Comparison of ENCODE assay signal across 18 cellular contexts in the genomic region with DNA sequence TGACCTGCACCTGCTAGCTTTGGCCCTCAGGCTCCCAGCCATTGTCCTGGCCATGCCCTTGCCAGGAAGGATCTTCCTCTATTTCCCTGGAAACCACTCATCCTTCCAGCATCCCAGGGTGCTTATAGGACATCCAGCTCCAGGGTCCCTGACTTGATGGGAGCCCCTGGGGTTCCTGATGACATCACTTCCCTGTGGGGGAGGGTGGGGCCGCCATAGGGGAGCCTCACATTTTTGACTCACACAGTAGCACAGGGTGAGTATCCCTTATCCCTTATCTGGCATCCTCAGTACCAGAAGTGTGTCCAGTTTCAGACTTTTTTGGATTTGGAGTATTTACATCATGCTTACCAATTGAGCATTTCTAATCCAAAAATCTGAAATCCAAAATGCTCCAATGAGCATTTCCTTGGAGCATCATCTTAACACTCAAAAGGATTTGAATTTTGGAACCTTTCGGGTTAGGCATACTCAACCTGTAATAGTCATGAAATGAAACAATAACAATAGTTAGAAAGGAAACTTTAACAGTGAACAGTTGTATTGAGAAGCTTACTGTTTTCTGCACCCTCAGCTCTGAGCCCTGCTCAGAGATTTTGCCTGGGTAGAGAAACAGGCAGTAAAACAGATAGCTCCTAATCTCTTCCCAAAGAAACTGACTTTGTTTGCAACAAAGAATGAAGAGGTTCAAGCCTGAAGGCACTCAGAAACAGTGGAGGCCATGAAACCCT. TPM values are rescaled to one million over a fixed set of nuclear protein-coding genes. Genes with fewer than 3 reads are reported as not detected.
DNase-seq lines count a peak whose midpoint lies in the region; ATAC-seq and TF ChIP-seq lines count a peak whose summit lies in the region.
"Had no signal": no experiment of that assay in that cellular context is flagged by ENCODE, and none has a peak within 500 bp of the region (broad histone marks: within the 10 kb centered on the region; RNA-seq: fewer than 3 reads in every experiment).

No MANE protein-coding gene starts in this region.

- H3K4me3 Mint-ChIP-seq in brain (no peak overlapping the region), nephron progenitor cell (no peak overlapping the region)
- no peak overlapping the region for H3K4me3 Mint-ChIP-seq in T-helper 2 cell treated with Interferon-gamma antibody and Interleukin-4, amounts not matched to agents 5 μg/mL and 100 μg/mL, for 36 hours
- H3K4me3 Mint-ChIP-seq: B cell, nephron had no signal

- H3K4me1 Mint-ChIP-seq in brain (peaks cover 6% of the 10 kb centered on the region), nephron progenitor cell (no peaks in the 10 kb centered on the region)
- H3K4me1 Mint-ChIP-seq in T-helper 2 cell treated with Interferon-gamma antibody and Interleukin-4, amounts not matched to agents 5 μg/mL and 100 μg/mL, for 36 hours (ENCODE audit: low read depth) = peaks cover 3% of the 10 kb centered on the region
- H3K4me1 Mint-ChIP-seq: nephron had no signal

- DNase-seq in AG08396 (ENCODE audit: low spot score) (peak; percentile 3), D341Med (ENCODE audit: low spot score) (peak; percentile 14), nephron progenitor cell (no peak), NCI-H345 (lab: John Stamatoyannopoulos, UW) (no peak)
- no peak for DNase-seq in T-helper 2 cell treated with Interferon-gamma antibody and Interleukin-4, amounts not matched to agents 5 μg/mL and 100 μg/mL, for 36 hours (ENCODE audit: low spot score)
- DNase-seq: activated CD8-positive, alpha-beta memory T cell treated with anti-CD3 and anti-CD28 coated beads, Interleukin-2, amount 50 U/mL, for 4 hours; activated gamma-delta T cell treated with Interleukin-2 at 50 U/mL for 16 hours; COR-L47; kidney glomerular epithelial cell; NCI-H1436; NCI-H524 treated with DMSO at 0.1 percent for 48 hours; stimulated activated CD4-positive, alpha-beta T cell treated with anti-CD3 and anti-CD28 coated beads, Interleukin-4, amount 100 ng/mL, for 24 hours had no signal

- no peak for ATAC-seq in HG03039 (IDR thresholded peaks at IDR 0.05; ENCODE audit: unreplicated experiment)
- ATAC-seq in HG03432 (IDR thresholded peaks at IDR 0.05; ENCODE audit: unreplicated experiment) = no peak
- ATAC-seq: Right ventricle myocardium inferior had no signal

- H3K9me3 Mint-ChIP-seq in brain (peaks cover 16 to 19% (median 17%) of the 10 kb centered on the region in 5 experiments), nephron progenitor cell (peaks cover 21% of the 10 kb centered on the region)
- H3K9me3 Mint-ChIP-seq in T-helper 2 cell treated with Interferon-gamma antibody and Interleukin-4, amounts not matched to agents 5 μg/mL and 100 μg/mL, for 36 hours = peaks cover 13% of the 10 kb centered on the region

- TF ChIP-seq CTCF in brain (conservative IDR thresholded peaks at IDR 0.05) (no peak), nephron progenitor cell (IDR thresholded peaks at IDR 0.05) (no peak)

- peaks cover 56% of the 10 kb centered on the region for H3K36me3 Mint-ChIP-seq in brain
- peaks cover 68% of the 10 kb centered on the region for H3K36me3 Mint-ChIP-seq in nephron progenitor cell (ENCODE audit: low read depth)
- H3K36me3 Mint-ChIP-seq in T-helper 2 cell treated with Interferon-gamma antibody and Interleukin-4, amounts not matched to agents 5 μg/mL and 100 μg/mL, for 36 hours (ENCODE audit: low read depth) = peaks cover 46% of the 10 kb centered on the region

- H3K27ac Mint-ChIP-seq in brain (peak overlapping the region in 3 of 5 experiments; percentile 44 to 65 (median 52)), nephron progenitor cell (peak overlapping the region; percentile 88)
- H3K27ac Mint-ChIP-seq in T-helper 2 cell treated with Interferon-gamma antibody and Interleukin-4, amounts not matched to agents 5 μg/mL and 100 μg/mL, for 36 hours = no peak overlapping the region
- H3K27ac Mint-ChIP-seq: B cell, nephron had no signal

- H3K27me3 Mint-ChIP-seq in brain (no peaks in the 10 kb centered on the region), nephron progenitor cell (ENCODE audit: low read depth, poor library complexity) (no peaks in the 10 kb centered on the region)
- no peaks in the 10 kb centered on the region for H3K27me3 Mint-ChIP-seq in T-helper 2 cell treated with Interferon-gamma antibody and Interleukin-4, amounts not matched to agents 5 μg/mL and 100 μg/mL, for 36 hours (ENCODE audit: low read depth)
- H3K27me3 Mint-ChIP-seq: B cell had no signal

RNA-seq across cellular contexts. Expression of gene TNIP2, which starts 22.1 kb away (rescaled TPM):
- 19.7 TPM for polyA plus RNA-seq in brain (ENCODE audit: insufficient read depth, low read depth, low replicate concordance)

RNA-seq across cellular contexts. Expression of gene SH3BP2, which starts 58.9 kb away (rescaled TPM):
- polyA plus RNA-seq in brain (ENCODE audit: insufficient read depth, low read depth, low replicate concordance) = 30.3 TPM

Comparison
In these comparisons a context has a peak if more than half of its experiments do, and no peak if none do; other contexts are left out.
1. DNase-seq: peak in AG08396 (single experiment) and D341Med (single experiment); none in nephron progenitor cell (single experiment), T-helper 2 cell treated with Interferon-gamma antibody and Interleukin-4, amounts not matched to agents 5 μg/mL and 100 μg/mL, for 36 hours (single experiment) and NCI-H345 (single experiment).